Comparison of ENCODE assay signal across 9 cellular contexts in genomic region chr6:33082702-33083101, GRCh38. TPM values are rescaled to one million over a fixed set of nuclear protein-coding genes. Genes with fewer than 3 reads are reported as not detected.
DNase-seq lines count a peak whose midpoint lies in the region; ATAC-seq, FAIRE-seq and TF ChIP-seq lines count a peak whose summit lies in the region.
"Had no signal": no experiment of that assay in that cellular context is flagged by ENCODE, and none has a peak within 500 bp of the region (broad histone marks: within the 10 kb centered on the region; RNA-seq: fewer than 3 reads in every experiment).

No MANE protein-coding gene starts in this region.

- no peaks in the 10 kb centered on the region for H3K4me1 ChIP-seq in DND-41 (ENCODE audit: insufficient read depth, low read length)
- no peaks in the 10 kb centered on the region for H3K4me1 ChIP-seq in KMS-11 (ENCODE audit: low read depth, poor library complexity, severe bottlenecking)
- peaks cover 0 to 3% of the 10 kb centered on the region in 2 donors for H3K4me1 ChIP-seq in ascending aorta
- H3K4me1 ChIP-seq in keratinocyte (ENCODE audit: control insufficient read depth, extremely low read depth, insufficient read depth, low read length): no peaks in the 10 kb centered on the region
- H3K4me1 ChIP-seq: uterus had no signal

- DNase-seq in DND-41 (no peak), ascending aorta (ENCODE audit: low spot score in 2 of 2) (no peak), keratinocyte (ENCODE audit: low read depth, low spot score) (no peak), NCI-H187 treated with DMSO at 0.1 percent for 48 hours (lab: John Stamatoyannopoulos, UW) (no peak), globus pallidus (ENCODE audit: low spot score) (no peak), pons (ENCODE audit: low spot score) (no peak)

- H4K20me1 ChIP-seq in DND-41 (ENCODE audit: insufficient read depth, low read length): 0 out of 2 replicates have a peak, but pooled peaks cover 2% of the 10 kb centered on the region
- H4K20me1 ChIP-seq in KMS-11 (ENCODE audit: insufficient read depth): no peaks in the 10 kb centered on the region
- H4K20me1 ChIP-seq in keratinocyte (ENCODE audit: control insufficient read depth, extremely low read depth, insufficient read depth, low read length): no peaks in the 10 kb centered on the region

- H3K27ac ChIP-seq in DND-41 (ENCODE audit: low read length) (no peak overlapping the region), KMS-11 (no peak overlapping the region), ascending aorta (peak overlapping the region; percentile 2 to 27), keratinocyte (ENCODE audit: control insufficient read depth, insufficient read depth, low read length) (no peak overlapping the region)

- H3K4me3 ChIP-seq in DND-41 (ENCODE audit: low read depth in 1 of 2, low read length in 2 of 2) (no peak overlapping the region), KMS-11 (IDR thresholded peaks at IDR 0.05; ENCODE audit: insufficient read depth, low read depth, low read length) (no peak overlapping the region), ascending aorta (no peak overlapping the region), keratinocyte (ENCODE audit: control insufficient read depth in 2 of 3, extremely low read depth in 1 of 3, insufficient read depth in 2 of 3, low read depth in 1 of 3, low read length in 3 of 3) (no peak overlapping the region)
- H3K4me3 ChIP-seq: uterus had no signal

- H3K4me2 ChIP-seq in DND-41 (ENCODE audit: insufficient read depth, low read length) (no peak overlapping the region), KMS-11 (no peak overlapping the region), keratinocyte (ENCODE audit: control insufficient read depth, extremely low read depth, insufficient read depth, low read depth, low read length) (no peak overlapping the region)

- H3K9me1 ChIP-seq in keratinocyte (ENCODE audit: control insufficient read depth, extremely low read depth, insufficient read depth, low read length): no peaks in the 10 kb centered on the region

- no peak overlapping the region for H2AFZ ChIP-seq in DND-41 (ENCODE audit: low read depth, low read length)
- H2AFZ ChIP-seq in KMS-11 (ENCODE audit: low read depth): no peak overlapping the region
- H2AFZ ChIP-seq in keratinocyte (ENCODE audit: control insufficient read depth, low read length): no peak overlapping the region

- ATAC-seq in DND-41 (ENCODE audit: insufficient read depth, low read depth): no peak
- ATAC-seq in GM18502 (IDR thresholded peaks at IDR 0.05; ENCODE audit: poor library complexity, unreplicated experiment): no peak

- H3K9ac ChIP-seq in DND-41 (ENCODE audit: low read depth, low read length) (no peak overlapping the region), KMS-11 (no peak overlapping the region), keratinocyte (ENCODE audit: control insufficient read depth, extremely low read depth, insufficient read depth, low read length) (no peak overlapping the region)

- H3K27me3 ChIP-seq in DND-41 (ENCODE audit: insufficient read depth, low read length, poor library complexity): peaks cover 39% of the 10 kb centered on the region
- no peaks in the 10 kb centered on the region for H3K27me3 ChIP-seq in KMS-11 (ENCODE audit: insufficient read depth, low read depth)
- no peaks in the 10 kb centered on the region for H3K27me3 ChIP-seq in ascending aorta
- peaks cover 62% of the 10 kb centered on the region for H3K27me3 ChIP-seq in keratinocyte (ENCODE audit: control insufficient read depth, extremely low read depth, insufficient read depth, low read length)
- H3K27me3 ChIP-seq: uterus had no signal

- no peaks in the 10 kb centered on the region for H3K9me3 ChIP-seq in DND-41 (ENCODE audit: insufficient read depth, low read length, severe bottlenecking)
- no peaks in the 10 kb centered on the region for H3K9me3 ChIP-seq in ascending aorta
- H3K9me3 ChIP-seq in keratinocyte (ENCODE audit: control insufficient read depth, low read depth, low read length): no peaks in the 10 kb centered on the region
- H3K9me3 ChIP-seq: uterus had no signal

- no peak for FAIRE-seq in keratinocyte (lab: Jason Lieb, UNC)

- intact Hi-C loops in ascending aorta (cut with DNase I): loop anchor here (5.0 kb wide), 1 partner anchor 65 kb away; no protein-coding TSS in a partner anchor

- TF ChIP-seq CTCF in DND-41 (IDR thresholded peaks at IDR 0.05; ENCODE audit: borderline replicate concordance, extremely low read depth, low read length, poor library complexity, severe bottlenecking): peak; percentile 30
- TF ChIP-seq CTCF in KMS-11 (conservative IDR thresholded peaks at IDR 0.05; ENCODE audit: low read depth, low read length): peak; percentile 82
- TF ChIP-seq CTCF in ascending aorta (IDR thresholded peaks at IDR 0.05): peak in 2 of 3 experiments; percentile 65 to 69
- peak; percentile 20 to 49 (median 40) for TF ChIP-seq CTCF in keratinocyte (optimal IDR thresholded peaks at IDR 0.05 in 1 of 3, IDR thresholded peaks at IDR 0.05 in 1 of 3, conservative IDR thresholded peaks at IDR 0.05 in 1 of 3; ENCODE audit: extremely low read depth in 1 of 3, insufficient read depth in 2 of 3, low read length in 3 of 3)

- H3K79me2 ChIP-seq in DND-41 (ENCODE audit: insufficient read depth, low read length) (no peaks in the 10 kb centered on the region), KMS-11 (ENCODE audit: insufficient read depth, low read depth) (no peaks in the 10 kb centered on the region), keratinocyte (ENCODE audit: control insufficient read depth, insufficient read depth, low read length) (no peaks in the 10 kb centered on the region)

- dilution Hi-C loops in keratinocyte (cut with MboI; ENCODE audit: extremely low pct_ligation_motif_present, low sequenced_read_pairs): no loop called here

- H3K36me3 ChIP-seq in DND-41 (ENCODE audit: insufficient read depth, low read length) (no peaks in the 10 kb centered on the region), KMS-11 (ENCODE audit: insufficient read depth) (no peaks in the 10 kb centered on the region), ascending aorta (peaks cover 2 to 25% of the 10 kb centered on the region in 2 donors), keratinocyte (ENCODE audit: control insufficient read depth in 2 of 2, extremely low read depth in 1 of 2, insufficient read depth in 2 of 2, low read length in 2 of 2) (no peaks in the 10 kb centered on the region)
- H3K36me3 ChIP-seq: uterus had no signal

RNA-seq across cellular contexts. Expression of gene HLA-DPB1, which starts 6.9 kb away (rescaled TPM):
- total RNA-seq in ascending aorta: 72.7 TPM
- polyA plus RNA-seq in keratinocyte: 0.13 to 0.26 TPM in 2 of 3 replicates, not detected in the other
- not detected for polyA plus RNA-seq in keratinocyte (2011; ENCODE audit: low read depth)
- not detected in 2 replicates for polyA plus RNA-seq in keratinocyte (2011; cell fraction: cytosol; rRNA removed)
- not detected in 2 replicates for polyA plus RNA-seq in keratinocyte (2011; cell fraction: nucleus; rRNA removed)
- polyA plus RNA-seq in keratinocyte (2012; ENCODE audit: low replicate concordance): not detected in 2 replicates
- not detected in 3 replicates for polyA minus RNA-seq in keratinocyte
- not detected for polyA minus RNA-seq in keratinocyte (2011; cell fraction: cytosol; rRNA and poly(A)+ RNA removed)
- not detected in 2 replicates for polyA minus RNA-seq in keratinocyte (2011; cell fraction: nucleus; rRNA and poly(A)+ RNA removed)

RNA-seq across cellular contexts. Expression of gene HLA-DPA1, which starts 9.3 kb away (rescaled TPM):
- 285 TPM for total RNA-seq in ascending aorta
- 0.09 to 0.61 TPM in 2 of 3 replicates, not detected in the other for polyA plus RNA-seq in keratinocyte
- polyA plus RNA-seq in keratinocyte (2011; ENCODE audit: low read depth): not detected
- polyA plus RNA-seq in keratinocyte (2011; cell fraction: cytosol; rRNA removed): not detected in 2 replicates
- polyA plus RNA-seq in keratinocyte (2011; cell fraction: nucleus; rRNA removed): not detected in 2 replicates
- not detected in 2 replicates for polyA plus RNA-seq in keratinocyte (2012; ENCODE audit: low replicate concordance)
- polyA minus RNA-seq in keratinocyte: not detected in 3 replicates
- polyA minus RNA-seq in keratinocyte (2011; cell fraction: cytosol; rRNA and poly(A)+ RNA removed): not detected
- not detected in 2 replicates for polyA minus RNA-seq in keratinocyte (2011; cell fraction: nucleus; rRNA and poly(A)+ RNA removed)

Comparison
In these comparisons a context has a peak if more than half of its experiments do, and no peak if none do; other contexts are left out.
1. H3K27ac ChIP-seq: peak in ascending aorta (2 of 2); none in DND-41 (single experiment), KMS-11 (single experiment) and keratinocyte (single experiment).
2. CTCF ChIP-seq: peak in every context shown above with its lines; median percentile 82 in KMS-11; 67 in ascending aorta; 40 in keratinocyte; 30 in DND-41.